In the genomic region with DNA sequence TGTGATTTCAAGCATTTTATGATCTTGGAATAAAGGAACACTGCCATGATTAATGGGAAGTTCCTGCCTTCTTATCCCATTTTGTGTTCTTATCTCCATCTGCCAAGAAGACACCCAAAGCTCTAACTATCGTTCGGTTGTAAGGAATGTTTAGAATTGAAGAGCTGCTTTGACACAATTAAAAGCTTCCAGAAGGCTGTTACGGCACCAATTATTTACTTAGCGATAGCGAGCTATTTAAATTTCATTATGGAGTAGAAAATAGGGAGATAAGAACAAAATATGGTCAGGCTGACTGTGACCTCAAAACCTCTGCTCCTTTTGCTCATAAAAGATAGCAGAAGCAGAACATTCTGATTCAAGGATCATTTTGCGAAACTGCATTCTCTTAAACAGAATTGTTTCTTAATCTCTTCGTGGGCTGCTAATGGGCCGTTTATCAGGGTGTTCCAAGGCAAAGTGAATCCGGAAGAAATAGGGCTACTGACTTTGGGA, we compare ENCODE assay signal across 1 cellular context.
TF ChIP-seq lines count a peak whose summit lies in the region.

No MANE protein-coding gene starts in this region.

TF ChIP-seq in K562, 482 proteins besides CTCF, POLR2A, EP300 and RAD21 (continued from another document and continues in another):
- TF ChIP-seq, protein P1, sequence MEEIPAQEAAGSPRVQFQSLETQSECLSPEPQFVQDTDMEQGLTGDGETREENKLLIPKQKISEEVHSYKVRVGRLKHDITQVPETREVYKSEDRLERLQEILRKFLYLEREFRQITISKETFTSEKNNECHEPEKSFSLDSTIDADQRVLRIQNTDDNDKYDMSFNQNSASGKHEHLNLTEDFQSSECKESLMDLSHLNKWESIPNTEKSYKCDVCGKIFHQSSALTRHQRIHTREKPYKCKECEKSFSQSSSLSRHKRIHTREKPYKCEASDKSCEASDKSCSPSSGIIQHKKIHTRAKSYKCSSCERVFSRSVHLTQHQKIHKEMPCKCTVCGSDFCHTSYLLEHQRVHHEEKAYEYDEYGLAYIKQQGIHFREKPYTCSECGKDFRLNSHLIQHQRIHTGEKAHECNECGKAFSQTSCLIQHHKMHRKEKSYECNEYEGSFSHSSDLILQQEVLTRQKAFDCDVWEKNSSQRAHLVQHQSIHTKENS (CRISPR knock-in tag; IDR thresholded peaks at IDR 0.05), result no peak
- TF ChIP-seq NFE2L1 (tag; IDR thresholded peaks at IDR 0.05; ENCODE audit: borderline replicate concordance, low read depth) (no peak), RFX7 (CRISPR knock-in tag; IDR thresholded peaks at IDR 0.05) (no peak), SMC3 (conservative IDR thresholded peaks at IDR 0.05; ENCODE audit: insufficient read depth, low read depth, low read length) (no peak), CXXC5 (CRISPR knock-in tag; IDR thresholded peaks at IDR 0.05) (no peak), ZKSCAN8 (CRISPR knock-in tag; IDR thresholded peaks at IDR 0.05) (no peak), SMAD4 (CRISPR knock-in tag; conservative IDR thresholded peaks at IDR 0.05) (no peak), ETS2 (tag; IDR thresholded peaks at IDR 0.05; ENCODE audit: borderline replicate concordance, poor library complexity, severe bottlenecking) (no peak), MBD2 (IDR thresholded peaks at IDR 0.05; ENCODE audit: borderline replicate concordance, low read depth) (no peak), SRSF1 (IDR thresholded peaks at IDR 0.05; ENCODE audit: low read depth, low read length) (no peak), ATF1 (CRISPR knock-in tag; IDR thresholded peaks at IDR 0.05) (no peak), ATF1 (tag; IDR thresholded peaks at IDR 0.05) (no peak), ETV1 (tag; conservative IDR thresholded peaks at IDR 0.05; ENCODE audit: low read depth) (0 out of 2 replicates have a peak, but pooled peaks have one; percentile 8), ZFP30 (CRISPR knock-in tag; IDR thresholded peaks at IDR 0.05; ENCODE audit: borderline replicate concordance) (no peak), RCOR1 (IDR thresholded peaks at IDR 0.05; ENCODE audit: borderline replicate concordance in 1 of 2, low read depth in 2 of 2, low read length in 2 of 2) (peak in 1 of 2 experiments; percentile 86; a peak in 2 of 4 replicates), FOXA3 (CRISPR knock-in tag; conservative IDR thresholded peaks at IDR 0.05 in 1 of 2, IDR thresholded peaks at IDR 0.05 in 1 of 2) (peak in 1 of 2 experiments; percentile 73; a peak in 2 of 4 replicates), TAL1 (IDR thresholded peaks at IDR 0.05) (peak; percentile 76), NCOA1 (IDR thresholded peaks at IDR 0.05; ENCODE audit: low read depth) (no peak), FOSL1 (tag; conservative IDR thresholded peaks at IDR 0.05) (peak; percentile 52), ARHGAP35 (IDR thresholded peaks at IDR 0.05; ENCODE audit: partially characterized antibody) (no peak), PCBP1 (IDR thresholded peaks at IDR 0.05; ENCODE audit: low read depth, low read length, poor library complexity, severe bottlenecking) (no peak), MTA2 (IDR thresholded peaks at IDR 0.05; ENCODE audit: low read depth) (peak; percentile 43; the same call in 1 of the 2 replicates), BCOR (IDR thresholded peaks at IDR 0.05) (no peak), HDAC8 (tag; IDR thresholded peaks at IDR 0.05) (no peak), RUNX1 (IDR thresholded peaks at IDR 0.05; ENCODE audit: low read depth) (no peak), CEBPB (tag; IDR thresholded peaks at IDR 0.05) (peak; percentile 30; the same call in 1 of the 2 replicates), E2F3 (CRISPR knock-in tag; IDR thresholded peaks at IDR 0.05) (no peak), MECOM (CRISPR knock-in tag; IDR thresholded peaks at IDR 0.05) (no peak), HDAC6 (IDR thresholded peaks at IDR 0.05; ENCODE audit: low read depth, low read length) (no peak), NELFE (IDR thresholded peaks at IDR 0.05; ENCODE audit: insufficient read depth, insufficient read length) (no peak), TEAD4 (IDR thresholded peaks at IDR 0.05; ENCODE audit: low read length) (peak; percentile 88), TEAD4 (CRISPR knock-in tag; IDR thresholded peaks at IDR 0.05; ENCODE audit: borderline replicate concordance) (no peak), C11orf30 (IDR thresholded peaks at IDR 0.05; ENCODE audit: low read depth) (no peak), DPF2 (IDR thresholded peaks at IDR 0.05) (no peak; the same call in 1 of the 2 replicates), SP2 (IDR thresholded peaks at IDR 0.05; ENCODE audit: extremely low read depth, low read depth, low read length, poor library complexity, severe bottlenecking) (no peak), SPI1 (IDR thresholded peaks at IDR 0.05; ENCODE audit: borderline replicate concordance, low read depth, low read length) (no peak), DIDO1 (tag; IDR thresholded peaks at IDR 0.05; ENCODE audit: low read depth) (no peak), ZC3H4 (CRISPR knock-in tag; IDR thresholded peaks at IDR 0.05; ENCODE audit: borderline replicate concordance) (no peak), ETV5 (CRISPR knock-in tag; IDR thresholded peaks at IDR 0.05; ENCODE audit: low read depth) (0 out of 2 replicates have a peak, but pooled peaks have one; percentile 23), SIRT6 (IDR thresholded peaks at IDR 0.05; ENCODE audit: low read depth, low read length) (no peak), PML (IDR thresholded peaks at IDR 0.05; ENCODE audit: low read length) (peak; percentile 63; the same call in 1 of the 2 replicates), SOX6 (IDR thresholded peaks at IDR 0.05) (peak; percentile 68; the same call in 1 of the 2 replicates), RBM14 (IDR thresholded peaks at IDR 0.05; ENCODE audit: borderline replicate concordance, insufficient read depth, low read depth, low read length) (no peak), ZBTB7A (IDR thresholded peaks at IDR 0.05; ENCODE audit: borderline replicate concordance, control insufficient read depth, low read depth, low read length) (no peak), ZNF780A (CRISPR knock-in tag; IDR thresholded peaks at IDR 0.05) (no peak)
- TF ChIP-seq, protein P2, sequence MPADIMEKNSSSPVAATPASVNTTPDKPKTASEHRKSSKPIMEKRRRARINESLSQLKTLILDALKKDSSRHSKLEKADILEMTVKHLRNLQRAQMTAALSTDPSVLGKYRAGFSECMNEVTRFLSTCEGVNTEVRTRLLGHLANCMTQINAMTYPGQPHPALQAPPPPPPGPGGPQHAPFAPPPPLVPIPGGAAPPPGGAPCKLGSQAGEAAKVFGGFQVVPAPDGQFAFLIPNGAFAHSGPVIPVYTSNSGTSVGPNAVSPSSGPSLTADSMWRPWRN (IDR thresholded peaks at IDR 0.05; ENCODE audit: low read depth), result peak; percentile 81
- TF ChIP-seq, protein P3, sequence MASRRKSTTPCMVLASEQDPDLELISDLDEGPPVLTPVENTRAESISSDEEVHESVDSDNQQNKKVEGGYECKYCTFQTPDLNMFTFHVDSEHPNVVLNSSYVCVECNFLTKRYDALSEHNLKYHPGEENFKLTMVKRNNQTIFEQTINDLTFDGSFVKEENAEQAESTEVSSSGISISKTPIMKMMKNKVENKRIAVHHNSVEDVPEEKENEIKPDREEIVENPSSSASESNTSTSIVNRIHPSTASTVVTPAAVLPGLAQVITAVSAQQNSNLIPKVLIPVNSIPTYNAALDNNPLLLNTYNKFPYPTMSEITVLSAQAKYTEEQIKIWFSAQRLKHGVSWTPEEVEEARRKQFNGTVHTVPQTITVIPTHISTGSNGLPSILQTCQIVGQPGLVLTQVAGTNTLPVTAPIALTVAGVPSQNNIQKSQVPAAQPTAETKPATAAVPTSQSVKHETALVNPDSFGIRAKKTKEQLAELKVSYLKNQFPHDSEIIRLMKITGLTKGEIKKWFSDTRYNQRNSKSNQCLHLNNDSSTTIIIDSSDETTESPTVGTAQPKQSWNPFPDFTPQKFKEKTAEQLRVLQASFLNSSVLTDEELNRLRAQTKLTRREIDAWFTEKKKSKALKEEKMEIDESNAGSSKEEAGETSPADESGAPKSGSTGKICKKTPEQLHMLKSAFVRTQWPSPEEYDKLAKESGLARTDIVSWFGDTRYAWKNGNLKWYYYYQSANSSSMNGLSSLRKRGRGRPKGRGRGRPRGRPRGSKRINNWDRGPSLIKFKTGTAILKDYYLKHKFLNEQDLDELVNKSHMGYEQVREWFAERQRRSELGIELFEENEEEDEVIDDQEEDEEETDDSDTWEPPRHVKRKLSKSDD (conservative IDR thresholded peaks at IDR 0.05; ENCODE audit: low read length), result no peak
- TF ChIP-seq, protein P4, sequence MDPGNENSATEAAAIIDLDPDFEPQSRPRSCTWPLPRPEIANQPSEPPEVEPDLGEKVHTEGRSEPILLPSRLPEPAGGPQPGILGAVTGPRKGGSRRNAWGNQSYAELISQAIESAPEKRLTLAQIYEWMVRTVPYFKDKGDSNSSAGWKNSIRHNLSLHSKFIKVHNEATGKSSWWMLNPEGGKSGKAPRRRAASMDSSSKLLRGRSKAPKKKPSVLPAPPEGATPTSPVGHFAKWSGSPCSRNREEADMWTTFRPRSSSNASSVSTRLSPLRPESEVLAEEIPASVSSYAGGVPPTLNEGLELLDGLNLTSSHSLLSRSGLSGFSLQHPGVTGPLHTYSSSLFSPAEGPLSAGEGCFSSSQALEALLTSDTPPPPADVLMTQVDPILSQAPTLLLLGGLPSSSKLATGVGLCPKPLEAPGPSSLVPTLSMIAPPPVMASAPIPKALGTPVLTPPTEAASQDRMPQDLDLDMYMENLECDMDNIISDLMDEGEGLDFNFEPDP (CRISPR knock-in tag; IDR thresholded peaks at IDR 0.05), result no peak
- TF ChIP-seq, protein P5, sequence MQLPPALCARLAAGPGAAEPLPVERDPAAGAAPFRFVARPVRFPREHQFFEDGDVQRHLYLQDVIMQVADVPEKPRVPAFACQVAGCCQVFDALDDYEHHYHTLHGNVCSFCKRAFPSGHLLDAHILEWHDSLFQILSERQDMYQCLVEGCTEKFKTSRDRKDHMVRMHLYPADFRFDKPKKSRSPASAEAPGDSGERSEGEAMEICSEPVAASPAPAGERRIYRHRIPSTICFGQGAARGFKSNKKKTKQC (CRISPR knock-in tag; IDR thresholded peaks at IDR 0.05), result no peak
- TF ChIP-seq, protein P6, sequence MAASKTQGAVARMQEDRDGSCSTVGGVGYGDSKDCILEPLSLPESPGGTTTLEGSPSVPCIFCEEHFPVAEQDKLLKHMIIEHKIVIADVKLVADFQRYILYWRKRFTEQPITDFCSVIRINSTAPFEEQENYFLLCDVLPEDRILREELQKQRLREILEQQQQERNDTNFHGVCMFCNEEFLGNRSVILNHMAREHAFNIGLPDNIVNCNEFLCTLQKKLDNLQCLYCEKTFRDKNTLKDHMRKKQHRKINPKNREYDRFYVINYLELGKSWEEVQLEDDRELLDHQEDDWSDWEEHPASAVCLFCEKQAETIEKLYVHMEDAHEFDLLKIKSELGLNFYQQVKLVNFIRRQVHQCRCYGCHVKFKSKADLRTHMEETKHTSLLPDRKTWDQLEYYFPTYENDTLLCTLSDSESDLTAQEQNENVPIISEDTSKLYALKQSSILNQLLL (CRISPR knock-in tag; IDR thresholded peaks at IDR 0.05; ENCODE audit: borderline replicate concordance), result no peak
- TF ChIP-seq, protein P7, sequence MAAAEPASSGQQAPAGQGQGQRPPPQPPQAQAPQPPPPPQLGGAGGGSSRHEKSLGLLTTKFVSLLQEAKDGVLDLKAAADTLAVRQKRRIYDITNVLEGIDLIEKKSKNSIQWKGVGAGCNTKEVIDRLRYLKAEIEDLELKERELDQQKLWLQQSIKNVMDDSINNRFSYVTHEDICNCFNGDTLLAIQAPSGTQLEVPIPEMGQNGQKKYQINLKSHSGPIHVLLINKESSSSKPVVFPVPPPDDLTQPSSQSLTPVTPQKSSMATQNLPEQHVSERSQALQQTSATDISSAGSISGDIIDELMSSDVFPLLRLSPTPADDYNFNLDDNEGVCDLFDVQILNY (CRISPR knock-in tag; IDR thresholded peaks at IDR 0.05), result no peak
- TF ChIP-seq, protein P8, sequence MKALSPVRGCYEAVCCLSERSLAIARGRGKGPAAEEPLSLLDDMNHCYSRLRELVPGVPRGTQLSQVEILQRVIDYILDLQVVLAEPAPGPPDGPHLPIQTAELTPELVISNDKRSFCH (CRISPR knock-in tag; IDR thresholded peaks at IDR 0.05), result no peak
- TF ChIP-seq, protein P8 (tag; IDR thresholded peaks at IDR 0.05), result no peak
- TF ChIP-seq, protein P9, sequence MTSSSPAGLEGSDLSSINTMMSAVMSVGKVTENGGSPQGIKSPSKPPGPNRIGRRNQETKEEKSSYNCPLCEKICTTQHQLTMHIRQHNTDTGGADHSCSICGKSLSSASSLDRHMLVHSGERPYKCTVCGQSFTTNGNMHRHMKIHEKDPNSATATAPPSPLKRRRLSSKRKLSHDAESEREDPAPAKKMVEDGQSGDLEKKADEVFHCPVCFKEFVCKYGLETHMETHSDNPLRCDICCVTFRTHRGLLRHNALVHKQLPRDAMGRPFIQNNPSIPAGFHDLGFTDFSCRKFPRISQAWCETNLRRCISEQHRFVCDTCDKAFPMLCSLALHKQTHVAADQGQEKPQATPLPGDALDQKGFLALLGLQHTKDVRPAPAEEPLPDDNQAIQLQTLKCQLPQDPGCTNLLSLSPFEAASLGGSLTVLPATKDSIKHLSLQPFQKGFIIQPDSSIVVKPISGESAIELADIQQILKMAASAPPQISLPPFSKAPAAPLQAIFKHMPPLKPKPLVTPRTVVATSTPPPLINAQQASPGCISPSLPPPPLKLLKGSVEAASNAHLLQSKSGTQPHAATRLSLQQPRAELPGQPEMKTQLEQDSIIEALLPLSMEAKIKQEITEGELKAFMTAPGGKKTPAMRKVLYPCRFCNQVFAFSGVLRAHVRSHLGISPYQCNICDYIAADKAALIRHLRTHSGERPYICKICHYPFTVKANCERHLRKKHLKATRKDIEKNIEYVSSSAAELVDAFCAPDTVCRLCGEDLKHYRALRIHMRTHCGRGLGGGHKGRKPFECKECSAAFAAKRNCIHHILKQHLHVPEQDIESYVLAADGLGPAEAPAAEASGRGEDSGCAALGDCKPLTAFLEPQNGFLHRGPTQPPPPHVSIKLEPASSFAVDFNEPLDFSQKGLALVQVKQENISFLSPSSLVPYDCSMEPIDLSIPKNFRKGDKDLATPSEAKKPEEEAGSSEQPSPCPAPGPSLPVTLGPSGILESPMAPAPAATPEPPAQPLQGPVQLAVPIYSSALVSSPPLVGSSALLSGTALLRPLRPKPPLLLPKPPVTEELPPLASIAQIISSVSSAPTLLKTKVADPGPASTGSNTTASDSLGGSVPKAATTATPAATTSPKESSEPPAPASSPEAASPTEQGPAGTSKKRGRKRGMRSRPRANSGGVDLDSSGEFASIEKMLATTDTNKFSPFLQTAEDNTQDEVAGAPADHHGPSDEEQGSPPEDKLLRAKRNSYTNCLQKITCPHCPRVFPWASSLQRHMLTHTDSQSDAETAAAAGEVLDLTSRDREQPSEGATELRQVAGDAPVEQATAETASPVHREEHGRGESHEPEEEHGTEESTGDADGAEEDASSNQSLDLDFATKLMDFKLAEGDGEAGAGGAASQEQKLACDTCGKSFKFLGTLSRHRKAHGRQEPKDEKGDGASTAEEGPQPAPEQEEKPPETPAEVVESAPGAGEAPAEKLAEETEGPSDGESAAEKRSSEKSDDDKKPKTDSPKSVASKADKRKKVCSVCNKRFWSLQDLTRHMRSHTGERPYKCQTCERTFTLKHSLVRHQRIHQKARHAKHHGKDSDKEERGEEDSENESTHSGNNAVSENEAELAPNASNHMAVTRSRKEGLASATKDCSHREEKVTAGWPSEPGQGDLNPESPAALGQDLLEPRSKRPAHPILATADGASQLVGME (CRISPR knock-in tag; IDR thresholded peaks at IDR 0.05), result no peak
